8 cellular contexts compared by ENCODE assay signal in genomic region chr1:152035406-152036315, GRCh38.
DNase-seq lines count a peak whose midpoint lies in the region; ATAC-seq lines count a peak whose summit lies in the region.

No MANE protein-coding gene starts in this region.

- ATAC-seq in HG02642 (IDR thresholded peaks at IDR 0.05; ENCODE audit: poor library complexity, unreplicated experiment), result no peak
- ATAC-seq in GM18502 (IDR thresholded peaks at IDR 0.05; ENCODE audit: poor library complexity, unreplicated experiment), result no peak
- no peak for ATAC-seq in GM21423 (IDR thresholded peaks at IDR 0.05; ENCODE audit: unreplicated experiment)

- H3K36me3 ChIP-seq in SK-N-MC (ENCODE audit: insufficient read depth, low read length) (no peaks in the 10 kb centered on the region), duodenal mucosa (ENCODE audit: control insufficient read depth in 1 of 2, insufficient read depth in 2 of 2, low read length in 2 of 2) (peaks cover 17 to 30% of the 10 kb centered on the region in 2 donors), muscle layer of duodenum (ENCODE audit: control insufficient read depth in 1 of 2, insufficient read depth in 2 of 2, low read length in 2 of 2) (peaks cover 27 to 34% of the 10 kb centered on the region in 2 donors)

- H3K9ac ChIP-seq in SK-N-MC (ENCODE audit: insufficient read length) (peak overlapping the region; percentile 39), duodenal mucosa (ENCODE audit: low read depth in 1 of 2, low read length in 2 of 2) (peak overlapping the region; percentile 84 to 94)

- H3K27ac ChIP-seq in SK-N-MC (peak overlapping the region; percentile 86), duodenal mucosa (ENCODE audit: low read depth, low read length) (peak overlapping the region; percentile 84), muscle layer of duodenum (ENCODE audit: low read length) (peak overlapping the region; percentile 98)

- H3K27me3 ChIP-seq in duodenal mucosa (ENCODE audit: control insufficient read depth in 1 of 2, insufficient read depth in 2 of 2, low read length in 2 of 2) (no peaks in the 10 kb centered on the region), muscle layer of duodenum (ENCODE audit: low read depth, low read length) (no peaks in the 10 kb centered on the region)

- DNase-seq in stimulated activated CD4-positive, alpha-beta T cell treated with anti-CD3 and anti-CD28 coated beads, Interleukin-2, amount 100 ng/mL, for 24 hours, result peak; percentile 22 to 28
- DNase-seq in stimulated activated CD4-positive, alpha-beta T cell treated with anti-CD3 and anti-CD28 coated beads, Interleukin-4, amount 100 ng/mL, for 4 hours, result no peak
- no peak for DNase-seq in SK-N-MC (ENCODE audit: low read depth, low spot score)

- H3K4me3 ChIP-seq in SK-N-MC (peak overlapping the region; percentile 73), duodenal mucosa (ENCODE audit: low read depth in 1 of 2, low read length in 2 of 2) (peak overlapping the region; percentile 86 to 89), muscle layer of duodenum (ENCODE audit: low read depth in 1 of 2, low read length in 2 of 2) (peak overlapping the region; percentile 80 to 94)

- H3K9me3 ChIP-seq in SK-N-MC (ENCODE audit: low read depth, low read length) (no peaks in the 10 kb centered on the region), duodenal mucosa (ENCODE audit: control insufficient read depth in 1 of 2, low read length in 2 of 2) (no peaks in the 10 kb centered on the region), muscle layer of duodenum (ENCODE audit: control insufficient read depth in 1 of 2, low read length in 2 of 2) (no peaks in the 10 kb centered on the region)

- H3K4me1 ChIP-seq in duodenal mucosa (ENCODE audit: control insufficient read depth in 1 of 2, insufficient read depth in 2 of 2, low read length in 2 of 2), result peaks cover 37 to 40% of the 10 kb centered on the region in 2 donors
- peaks cover 16 to 23% of the 10 kb centered on the region in 2 donors for H3K4me1 ChIP-seq in muscle layer of duodenum (ENCODE audit: control insufficient read depth in 1 of 2, insufficient read depth in 2 of 2, low read length in 2 of 2)

Comparison
In these comparisons a context has a peak if more than half of its experiments do, and no peak if none do; other contexts are left out.
1. DNase-seq: peak in stimulated activated CD4-positive, alpha-beta T cell treated with anti-CD3 and anti-CD28 coated beads, Interleukin-2, amount 100 ng/mL, for 24 hours (2 of 2); none in stimulated activated CD4-positive, alpha-beta T cell treated with anti-CD3 and anti-CD28 coated beads, Interleukin-4, amount 100 ng/mL, for 4 hours (0 of 2) and SK-N-MC (single experiment).
2. Peak in every context shown above with its lines, with median percentiles within 50 percentile points of each other: H3K27ac ChIP-seq and H3K4me3 ChIP-seq.